In the genomic region with DNA sequence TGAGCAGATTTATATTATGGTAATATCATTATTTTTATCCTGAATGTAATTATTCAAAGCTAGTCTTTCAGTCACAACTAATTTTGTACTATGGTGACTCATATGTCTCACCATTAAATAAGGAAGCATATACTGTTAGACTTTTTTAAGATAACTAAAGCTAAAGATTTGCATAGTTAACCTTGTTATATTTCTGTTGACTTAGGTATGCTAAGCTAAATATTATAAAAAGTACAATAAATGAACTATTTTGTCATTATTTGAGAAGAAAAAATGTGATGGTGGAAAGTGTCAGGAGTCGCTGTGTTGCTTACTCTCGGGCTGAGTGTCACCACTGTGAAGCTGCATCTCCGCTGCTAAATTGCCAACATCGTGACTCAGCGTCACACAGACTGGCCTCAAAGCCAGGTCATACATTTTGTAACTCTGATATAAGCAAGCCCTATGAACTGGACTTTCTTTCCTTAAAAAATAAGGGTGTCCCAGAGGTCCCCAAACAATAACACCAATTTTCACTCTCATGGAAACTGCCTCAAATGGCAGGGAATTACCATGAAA, we compare ENCODE assay signal across 19 cellular contexts.
DNase-seq lines count a peak whose midpoint lies in the region; ATAC-seq and FAIRE-seq lines count a peak whose summit lies in the region.
"Had no signal": no experiment of that assay in that cellular context is flagged by ENCODE, and none has a peak within 500 bp of the region (broad histone marks: within the 10 kb centered on the region; RNA-seq: fewer than 3 reads in every experiment).

No MANE protein-coding gene starts in this region.

- no peaks in the 10 kb centered on the region for H3K36me3 ChIP-seq in small intestine (ENCODE audit: control insufficient read depth in 2 of 2, insufficient read depth in 2 of 2, low read length in 2 of 2)
- H3K36me3 ChIP-seq: thoracic aorta had no signal

- ATAC-seq in GM18867 (IDR thresholded peaks at IDR 0.05; ENCODE audit: unreplicated experiment) = peak; percentile 49
- ATAC-seq in HG03432 (IDR thresholded peaks at IDR 0.05; ENCODE audit: unreplicated experiment) = peak; percentile 86
- no peak for ATAC-seq in HG03565 (IDR thresholded peaks at IDR 0.05; ENCODE audit: unreplicated experiment)
- ATAC-seq: activated CD8-positive, alpha-beta T cell treated with anti-CD3 and anti-CD28 coated beads, Interleukin-2, amount 10 ng/mL, durations not matched to agents 7 days and 5 days; activated T-cell treated with anti-CD3 and anti-CD28 coated beads, Interleukin-2, amount 50 U/mL, for 72 hours; GM12878 had no signal

- no peaks in the 10 kb centered on the region for H3K4me1 ChIP-seq in small intestine (ENCODE audit: control insufficient read depth in 2 of 2, insufficient read depth in 1 of 2, low read depth in 1 of 2, low read length in 1 of 2)

- no peak overlapping the region for H3K4me3 ChIP-seq in small intestine (ENCODE audit: low read depth in 1 of 2, low read length in 2 of 2)
- H3K4me3 ChIP-seq: GM12878, thoracic aorta had no signal

- FAIRE-seq in small intestine (lab: Jason Lieb, UNC) = no peak
- FAIRE-seq: astrocyte, GM12878, keratinocyte had no signal

- H3K27me3 ChIP-seq in small intestine (ENCODE audit: control insufficient read depth in 2 of 2, insufficient read depth in 2 of 2, low read length in 2 of 2) = no peaks in the 10 kb centered on the region

- DNase-seq in OCI-M1 (lab: John Stamatoyannopoulos, UW) (peak; percentile 44), myocyte (ENCODE audit: low read depth) (peak; percentile 59), NCI-H1694 treated with DMSO at 0.1 percent for 48 hours (lab: John Stamatoyannopoulos, UW) (no peak), small intestine (no peak), NCI-H1092 (lab: John Stamatoyannopoulos, UW) (no peak)
- DNase-seq: activated CD4-positive, CD25-positive, alpha-beta regulatory T cell; activated CD8-positive, alpha-beta T cell treated with anti-CD3 and anti-CD28 coated beads, Interleukin-2, amount 10 ng/mL, durations not matched to agents 7 days and 5 days; activated T-cell treated with anti-CD3 and anti-CD28 coated beads, Interleukin-2, amount 50 U/mL, for 72 hours; GF-D8; H9; NCI-H187 treated with DMSO at 0.1 percent for 48 hours; NCI-H510A treated with DMSO at 0.1 percent for 48 hours had no signal

- WGBS in small intestine, 3 donors = 88 to 96% (median 95%) methylated on average over 5 of the region's 5 CpGs

- H3K9me3 ChIP-seq in small intestine (ENCODE audit: control insufficient read depth, low read depth) = no peaks in the 10 kb centered on the region
- H3K9me3 ChIP-seq: thoracic aorta had no signal

- H3K27ac ChIP-seq in small intestine (ENCODE audit: low read depth in 1 of 2, low read length in 1 of 2) = no peak overlapping the region
- H3K27ac ChIP-seq: thoracic aorta had no signal

Comparison
In these comparisons a context has a peak if more than half of its experiments do, and no peak if none do; other contexts are left out.
1. DNase-seq: peak in OCI-M1 (single experiment) and myocyte (single experiment); none in NCI-H1694 treated with DMSO at 0.1 percent for 48 hours (single experiment), small intestine (single experiment) and NCI-H1092 (single experiment).